Comparison of ENCODE assay signal across 16 cellular contexts in the genomic region with DNA sequence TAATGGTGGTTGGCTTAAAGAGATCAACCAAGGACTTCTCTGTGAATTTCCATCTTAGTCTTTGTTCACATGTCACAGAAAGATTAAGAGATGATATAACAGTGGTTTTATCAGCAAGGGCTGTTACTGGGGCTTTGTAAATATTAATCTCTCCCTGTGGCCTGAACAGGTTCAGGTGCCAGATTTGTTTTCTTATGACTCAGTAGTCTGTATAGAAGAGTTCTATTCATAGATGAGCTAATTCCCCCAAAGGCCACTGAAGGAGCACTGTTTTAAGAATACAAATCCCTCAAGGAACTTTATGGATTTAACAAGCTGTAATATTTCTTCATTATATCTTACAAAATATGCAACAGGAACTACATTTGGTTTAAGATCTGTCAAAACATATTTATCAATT. TPM values are rescaled to one million over a fixed set of nuclear protein-coding genes. Genes with fewer than 3 reads are reported as not detected.
DNase-seq lines count a peak whose midpoint lies in the region; ATAC-seq, FAIRE-seq and TF ChIP-seq lines count a peak whose summit lies in the region.
"Had no signal": no experiment of that assay in that cellular context is flagged by ENCODE, and none has a peak within 500 bp of the region (broad histone marks: within the 10 kb centered on the region; RNA-seq: fewer than 3 reads in every experiment).

No MANE protein-coding gene starts in this region.

- H2BK120ac ChIP-seq in IMR-90 (ENCODE audit: low read depth, low read length), result no peak overlapping the region

- ATAC-seq in IMR-90 (ENCODE audit: low read depth) (peak; percentile 86), GM18505 (IDR thresholded peaks at IDR 0.05; ENCODE audit: unreplicated experiment) (no peak)
- ATAC-seq: activated CD8-positive, alpha-beta T cell treated with anti-CD3 and anti-CD28 coated beads for 36 hours; body of pancreas; left cardiac atrium; naive thymus-derived CD4-positive, alpha-beta T cell had no signal

- 0 out of 4 replicates have a peak, but pooled peaks cover 0 to 4% of the 10 kb centered on the region in 2 experiments for H3K79me1 ChIP-seq in IMR-90 (ENCODE audit: low read depth in 1 of 2, low read length in 2 of 2)

- H4K20me1 ChIP-seq in IMR-90 (ENCODE audit: insufficient read depth, low read length), result no peaks in the 10 kb centered on the region

- H3K9me1 ChIP-seq in IMR-90 (ENCODE audit: insufficient read depth, low read length), result no peaks in the 10 kb centered on the region; the same call in 1 of the 2 replicates

- dilution Hi-C loops in IMR-90 (cut with HindIII; ENCODE audit: low sequenced_read_pairs, unreplicated experiment), result no loop called here

- no peak overlapping the region for H3K14ac ChIP-seq in IMR-90 (replicated peaks; ENCODE audit: low read depth, low read length)

- H3K27ac ChIP-seq in IMR-90 (ENCODE audit: insufficient read depth, low read length), result no peak overlapping the region
- H3K27ac ChIP-seq in Peyer's patch, result no peak overlapping the region
- H3K27ac ChIP-seq: body of pancreas had no signal

- H3K27me3 ChIP-seq in IMR-90 (ENCODE audit: control insufficient read depth, insufficient read depth, low read length), result no peaks in the 10 kb centered on the region
- H3K27me3 ChIP-seq in bronchial epithelial cell (ENCODE audit: control insufficient read depth, insufficient read depth, low read length), result no peaks in the 10 kb centered on the region
- no peaks in the 10 kb centered on the region for H3K27me3 ChIP-seq in Peyer's patch
- H3K27me3 ChIP-seq: body of pancreas had no signal

- no peak overlapping the region for H4K8ac ChIP-seq in IMR-90 (ENCODE audit: low read depth in 2 of 2, low read length in 2 of 2)

- no peaks in the 10 kb centered on the region for H3K9me3 ChIP-seq in IMR-90 (ENCODE audit: control insufficient read depth, insufficient read depth, low read length)
- no peaks in the 10 kb centered on the region for H3K9me3 ChIP-seq in Peyer's patch
- H3K9me3 ChIP-seq: body of pancreas had no signal

- no peak overlapping the region for H2AK5ac ChIP-seq in IMR-90 (ENCODE audit: low read depth, low read length)

- H2AK9ac ChIP-seq in IMR-90 (replicated peaks; ENCODE audit: low read depth, low read length, poor library complexity), result no peak overlapping the region

- in situ Hi-C loops in IMR-90 (cut with MboI; ENCODE audit: low sequenced_read_pairs), result no loop called here

- H3K9me3 Mint-ChIP-seq in Calu3 (ENCODE audit: low read depth, unreplicated experiment) (no peaks in the 10 kb centered on the region), progenitor cell of endocrine pancreas (ENCODE audit: low read depth) (no peaks in the 10 kb centered on the region)
- H3K9me3 Mint-ChIP-seq: activated CD8-positive, alpha-beta T cell treated with anti-CD3 and anti-CD28 coated beads for 36 hours; naive thymus-derived CD4-positive, alpha-beta T cell had no signal

- H4K5ac ChIP-seq in IMR-90 (ENCODE audit: low read depth, low read length), result no peak overlapping the region

- H2BK20ac ChIP-seq in IMR-90 (ENCODE audit: low read depth, low read length), result no peak overlapping the region

- no peak overlapping the region for H3K4me3 Mint-ChIP-seq in Calu3 (ENCODE audit: low read depth, unreplicated experiment)
- H3K4me3 Mint-ChIP-seq in progenitor cell of endocrine pancreas (ENCODE audit: low read depth), result no peak overlapping the region
- H3K4me3 Mint-ChIP-seq: activated CD8-positive, alpha-beta T cell treated with anti-CD3 and anti-CD28 coated beads for 36 hours; naive thymus-derived CD4-positive, alpha-beta T cell had no signal

- TF ChIP-seq POLR2A in IMR-90 (IDR thresholded peaks at IDR 0.05; ENCODE audit: low read depth, low read length) (no peak), Peyer's patch (IDR thresholded peaks at IDR 0.05) (no peak), GM18505 (IDR thresholded peaks at IDR 0.05; ENCODE audit: borderline replicate concordance, extremely low read depth, insufficient read depth, insufficient read length) (no peak)

- no peak overlapping the region for H3K9ac ChIP-seq in IMR-90 (ENCODE audit: low read depth, low read length)

- no peaks in the 10 kb centered on the region for H3K4me1 ChIP-seq in IMR-90 (ENCODE audit: control insufficient read depth, insufficient read depth, low read length)
- H3K4me1 ChIP-seq in Peyer's patch, result no peaks in the 10 kb centered on the region

- H4K91ac ChIP-seq in IMR-90 (ENCODE audit: insufficient read depth, low read depth, low read length), result no peak overlapping the region

- no peak overlapping the region for H2BK15ac ChIP-seq in IMR-90 (ENCODE audit: low read depth, low read length)

- peak; percentile 8 for DNase-seq in Calu3
- peak; percentile 73 for DNase-seq in IMR-90
- peak; percentile 21 for DNase-seq in bronchial epithelial cell (ENCODE audit: low read depth)
- no peak for DNase-seq in progenitor cell of endocrine pancreas (ENCODE audit: low spot score, unreplicated experiment)
- DNase-seq in Peyer's patch, result no peak
- no peak for DNase-seq in NCI-H1417 treated with DMSO at 0.1 percent for 48 hours (lab: John Stamatoyannopoulos, UW)
- DNase-seq: activated CD8-positive, alpha-beta T cell treated with anti-CD3 and anti-CD28 coated beads for 36 hours; activated effector memory CD4-positive, alpha-beta T cell treated with Interleukin-2 at 50 U/mL for 16 hours; body of pancreas; head of caudate nucleus; KG1; left cardiac atrium; naive thymus-derived CD4-positive, alpha-beta T cell; NCI-H526 treated with DMSO at 0.1 percent for 48 hours; SHP77 had no signal

- no peak overlapping the region for H2AFZ ChIP-seq in IMR-90 (replicated peaks; ENCODE audit: low read length, poor library complexity)

- H3K27me3 Mint-ChIP-seq in Calu3 (ENCODE audit: unreplicated experiment), result no peaks in the 10 kb centered on the region
- H3K27me3 Mint-ChIP-seq in progenitor cell of endocrine pancreas, result no peaks in the 10 kb centered on the region
- H3K27me3 Mint-ChIP-seq: activated CD8-positive, alpha-beta T cell treated with anti-CD3 and anti-CD28 coated beads for 36 hours; naive thymus-derived CD4-positive, alpha-beta T cell had no signal

- intact Hi-C loops in Calu3 (cut with micrococcal nuclease; ENCODE audit: unreplicated experiment) (no loop called here), IMR-90 (cut with micrococcal nuclease) (no loop called here)

- no peak overlapping the region for H2BK5ac ChIP-seq in IMR-90 (ENCODE audit: low read depth, low read length, poor library complexity, severe bottlenecking)

- FAIRE-seq in bronchial epithelial cell (lab: Jason Lieb, UNC), result no peak

- no TSS peak for BruUV-seq in Calu3 (replicated peaks; lab: Mats Ljungman, UMichigan)
- BruUV-seq in IMR-90 (replicated peaks; lab: Mats Ljungman, UMichigan), result no TSS peak

- POLR2A ChIA-PET in IMR-90 (lab: Charles Lee; ENCODE audit: unreplicated experiment), result no interaction called here

- no peak overlapping the region for H3K18ac ChIP-seq in IMR-90 (ENCODE audit: low read depth, low read length)

- peaks cover 5% of the 10 kb centered on the region for H3K36me3 Mint-ChIP-seq in Calu3 (ENCODE audit: insufficient read depth, unreplicated experiment)
- peaks cover 26% of the 10 kb centered on the region for H3K36me3 Mint-ChIP-seq in progenitor cell of endocrine pancreas (ENCODE audit: insufficient read depth)

- H3K36me3 ChIP-seq in IMR-90 (ENCODE audit: control insufficient read depth, insufficient read depth, low read length) (peaks cover 18% of the 10 kb centered on the region), bronchial epithelial cell (ENCODE audit: control insufficient read depth, insufficient read depth, low read length) (no peaks in the 10 kb centered on the region), Peyer's patch (peaks cover 0 to 8% (median 0%) of the 10 kb centered on the region in 3 donors)

- TF ChIP-seq CTCF in Calu3 (IDR thresholded peaks at IDR 0.05; ENCODE audit: unreplicated experiment) (no peak), IMR-90 (conservative IDR thresholded peaks at IDR 0.05; ENCODE audit: low read depth, low read length) (peak; percentile 21; the same call in 1 of the 2 replicates), bronchial epithelial cell (IDR thresholded peaks at IDR 0.05; ENCODE audit: insufficient read depth, low read length, severe bottlenecking) (no peak), progenitor cell of endocrine pancreas (IDR thresholded peaks at IDR 0.05; ENCODE audit: unreplicated experiment) (peak; percentile 8), Peyer's patch (IDR thresholded peaks at IDR 0.05) (peak in 1 of 6 experiments; percentile 17)

- H3K23ac ChIP-seq in IMR-90 (ENCODE audit: low read depth, low read length), result no peak overlapping the region

- H3K56ac ChIP-seq in IMR-90 (ENCODE audit: extremely low read depth, insufficient read depth, low read length), result no peak overlapping the region

- no peak overlapping the region for H3K4me2 ChIP-seq in IMR-90 (ENCODE audit: low read depth, low read length)

- H3K4me1 Mint-ChIP-seq in Calu3 (ENCODE audit: low read depth, unreplicated experiment) (peaks cover 11% of the 10 kb centered on the region), progenitor cell of endocrine pancreas (ENCODE audit: low read depth) (peaks cover 20% of the 10 kb centered on the region)
- H3K4me1 Mint-ChIP-seq: naive thymus-derived CD4-positive, alpha-beta T cell had no signal

- 0 out of 2 replicates have a peak, but pooled peaks have one; percentile 12 for TF ChIP-seq RAD21 in IMR-90 (IDR thresholded peaks at IDR 0.05; ENCODE audit: low read length)

- H3K27ac Mint-ChIP-seq in Calu3 (ENCODE audit: unreplicated experiment), result no peak overlapping the region
- H3K27ac Mint-ChIP-seq in progenitor cell of endocrine pancreas, result no peak overlapping the region
- H3K27ac Mint-ChIP-seq: activated CD8-positive, alpha-beta T cell treated with anti-CD3 and anti-CD28 coated beads for 36 hours had no signal

- CTCF ChIA-PET in Calu3 (lab: Charles Lee), result interaction anchor here (0.6 to 1.1 kb wide), 3 partner anchors 12 to 118 kb away, joined by 3 to 5 read pairs (median 3); no protein-coding TSS in a partner anchor
- CTCF ChIA-PET in IMR-90 (lab: Yijun Ruan, JAX), result interaction anchor here (1.3 kb wide), 1 partner anchor 281 kb away, joined by 3 read pairs; no protein-coding TSS in a partner anchor

- H3K4me3 ChIP-seq in IMR-90 (ENCODE audit: insufficient read depth, low read depth, low read length), result no peak overlapping the region
- H3K4me3 ChIP-seq in bronchial epithelial cell (ENCODE audit: low read depth, low read length), result no peak overlapping the region
- no peak overlapping the region for H3K4me3 ChIP-seq in Peyer's patch
- H3K4me3 ChIP-seq: body of pancreas had no signal

- H3K4ac ChIP-seq in IMR-90 (ENCODE audit: low read depth, low read length), result no peak overlapping the region

TF ChIP-seq in IMR-90, 13 proteins besides CTCF, POLR2A, EP300 and RAD21 (continues in another document):
- TF ChIP-seq BHLHE40 (IDR thresholded peaks at IDR 0.05; ENCODE audit: low read depth, low read length), result no peak
- TF ChIP-seq MAFK (IDR thresholded peaks at IDR 0.05; ENCODE audit: low read depth, low read length), result no peak

RNA-seq across cellular contexts. Expression of a gene that starts 50.4 kb away (rescaled TPM):
- total RNA-seq in Calu3 (2022) (8.6 and 9.6 TPM in 2 replicates), IMR-90 (2012; rRNA removed) (17.4 and 23.1 TPM in 2 replicates), bronchial epithelial cell (8.7 and 11.4 TPM in 2 replicates), progenitor cell of endocrine pancreas (19.9 and 20.2 TPM in 2 replicates), Peyer's patch (10 to 100 TPM; 28.9 to 98.4 (median 78.4) TPM)
- polyA plus RNA-seq in IMR-90 (2012; rRNA removed), result 13.7 and 13.9 TPM in 2 replicates
- polyA plus RNA-seq in IMR-90 (2012; cell fraction: cytosol; rRNA removed), result 8.7 and 8.9 TPM in 2 replicates
- 9.7 and 14.1 TPM in 2 replicates for polyA plus RNA-seq in IMR-90 (2012; cell fraction: nucleus; rRNA removed; ENCODE audit: low replicate concordance)

Comparison
In these comparisons a context has a peak if more than half of its experiments do, and no peak if none do; other contexts are left out.
1. DNase-seq: peak in Calu3 (single experiment), IMR-90 (single experiment) and bronchial epithelial cell (single experiment); none in progenitor cell of endocrine pancreas (single experiment), Peyer's patch (0 of 3) and NCI-H1417 treated with DMSO at 0.1 percent for 48 hours (single experiment).
2. CTCF ChIP-seq: peak in IMR-90 (single experiment) and progenitor cell of endocrine pancreas (single experiment); none in Calu3 (single experiment) and bronchial epithelial cell (single experiment).